Comparison of ENCODE assay signal across 16 cellular contexts in genomic region chr1:217527151-217527550, GRCh38.
DNase-seq lines count a peak whose midpoint lies in the region; ATAC-seq and TF ChIP-seq lines count a peak whose summit lies in the region.
"Had no signal": no experiment of that assay in that cellular context is flagged by ENCODE, and none has a peak within 500 bp of the region (broad histone marks: within the 10 kb centered on the region; RNA-seq: fewer than 3 reads in every experiment).

No MANE protein-coding gene starts in this region.

- H3K27me3 ChIP-seq in PC-3 (ENCODE audit: low read length): no peaks in the 10 kb centered on the region

- intact Hi-C loops in PC-3 (cut with micrococcal nuclease): loop anchor here (5.0 kb wide), 1 partner anchor 135 kb away; no protein-coding TSS in a partner anchor

- CTCF ChIA-PET in PC-3 (lab: Charles Lee): interaction anchor here (0.6 kb wide), 1 partner anchor 1304 kb away, joined by 7 read pairs; no protein-coding TSS in a partner anchor

- H3K9me2 ChIP-seq in PC-3 (replicated peaks; ENCODE audit: low read length): no peaks in the 10 kb centered on the region

- H3K36me3 ChIP-seq in PC-3 (ENCODE audit: low read depth, low read length): no peaks in the 10 kb centered on the region

- ATAC-seq in PC-3: peak; percentile 47
- ATAC-seq: GM12878, GM23338, HepG2 had no signal

- no peak overlapping the region for H2AFZ ChIP-seq in PC-3 (ENCODE audit: low read length)
- H2AFZ ChIP-seq: GM23338 had no signal

- no peaks in the 10 kb centered on the region for H3K9me3 ChIP-seq in PC-3 (ENCODE audit: low read length)

- POLR2A ChIA-PET in PC-3 (lab: Charles Lee; ENCODE audit: unreplicated experiment): no interaction called here

- DNase-seq in PC-3 (peak; percentile 94), epithelial cell of esophagus (ENCODE audit: low read depth) (peak; percentile 75), kidney tubule cell (ENCODE audit: low spot score) (peak; percentile 46), NCI-H1436 treated with DMSO at 0.1 percent for 48 hours (lab: John Stamatoyannopoulos, UW) (no peak), GM19240 (ENCODE audit: insufficient read length, low spot score) (no peak), LoVo (ENCODE audit: low spot score) (no peak)
- DNase-seq: ACHN; C1 segment of cervical spinal cord; Calu3; CD4-positive, alpha-beta T cell; DMS79; H7 had no signal

- no TSS peak for BruUV-seq in PC-3 (replicated peaks; lab: Mats Ljungman, UMichigan)

- peak overlapping the region; percentile 71 for H3K27ac ChIP-seq in 22Rv1
- peak overlapping the region; percentile 16 for H3K27ac ChIP-seq in PC-3 (ENCODE audit: low read length)

- H3K79me2 ChIP-seq in PC-3 (ENCODE audit: low read length): no peaks in the 10 kb centered on the region

- H3K4me3 ChIP-seq in PC-3 (ENCODE audit: low read length) (no peak overlapping the region), epithelial cell of esophagus (ENCODE audit: low read length) (no peak overlapping the region)
- H3K4me3 ChIP-seq: GM12878, GM23338 had no signal

- H4K20me1 ChIP-seq in PC-3 (ENCODE audit: low read length): no peaks in the 10 kb centered on the region

- TF ChIP-seq CTCF in 22Rv1 (IDR thresholded peaks at IDR 0.05) (no peak), PC-3 (conservative IDR thresholded peaks at IDR 0.05; ENCODE audit: low read depth, low read length) (no peak), epithelial cell of esophagus (IDR thresholded peaks at IDR 0.05; ENCODE audit: insufficient read depth, low read depth, low read length, missing control alignments) (no peak)

- H3F3A ChIP-seq in PC-3 (ENCODE audit: low read length, unreplicated experiment): no peaks in the 10 kb centered on the region

- H3K4me1 ChIP-seq in PC-3 (ENCODE audit: insufficient read depth, low read length): peaks cover 36% of the 10 kb centered on the region

- H3K9ac ChIP-seq in PC-3 (ENCODE audit: low read length): no peak overlapping the region

- no peak overlapping the region for H3K4me2 ChIP-seq in PC-3 (ENCODE audit: low read length)
- H3K4me2 ChIP-seq: GM23338 had no signal

Comparison
In these comparisons a context has a peak if more than half of its experiments do, and no peak if none do; other contexts are left out.
1. DNase-seq: peak in PC-3 (single experiment), epithelial cell of esophagus (single experiment) and kidney tubule cell (single experiment); none in NCI-H1436 treated with DMSO at 0.1 percent for 48 hours (single experiment), GM19240 (single experiment) and LoVo (single experiment).